8 cellular contexts compared by ENCODE assay signal in the genomic region with DNA sequence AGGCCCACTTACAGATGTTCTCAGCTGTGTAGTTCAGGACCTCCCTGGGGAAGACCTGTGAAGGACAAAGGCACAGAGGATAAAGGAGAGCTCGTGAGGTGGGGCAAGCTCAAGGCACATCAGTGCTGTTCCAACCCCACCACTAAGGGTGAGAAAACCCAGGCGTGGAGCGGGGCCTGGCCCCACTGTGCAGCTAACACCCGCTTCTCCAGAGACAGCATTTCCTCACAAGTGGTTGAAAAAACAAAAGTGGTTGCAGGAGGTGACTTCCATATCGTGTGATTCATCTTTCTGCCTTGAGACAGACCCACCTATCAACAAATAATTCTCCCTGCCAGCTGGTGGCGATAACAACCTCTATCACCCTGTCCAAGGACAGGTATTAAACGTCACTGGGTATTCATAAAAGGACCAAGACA. TPM values are rescaled to one million over a fixed set of nuclear protein-coding genes. Genes with fewer than 3 reads are reported as not detected.
DNase-seq lines count a peak whose midpoint lies in the region; ATAC-seq and TF ChIP-seq lines count a peak whose summit lies in the region.

No MANE protein-coding gene starts in this region.

- DNase-seq in stimulated activated CD4-positive, alpha-beta T cell treated with anti-CD3 and anti-CD28 coated beads, Interleukin-15, amount 100 ng/mL, for 24 hours: peak; percentile 37
- DNase-seq in stimulated activated CD4-positive, alpha-beta T cell treated with anti-CD3 and anti-CD28 coated beads, Interleukin-12 subunit alpha, Interleukin-12 subunit beta, amount 100 ng/mL, for 4 hours: no peak
- DNase-seq in activated CD4-positive, alpha-beta memory T cell treated with anti-CD3 and anti-CD28 coated beads for 36 hours: peak; percentile 62
- DNase-seq in glutamatergic neuron (no peak), NCI-H82 (lab: John Stamatoyannopoulos, UW) (no peak), HEK293T (ENCODE audit: extremely low spot score) (no peak)

- H3K4me1 Mint-ChIP-seq in activated CD4-positive, alpha-beta memory T cell treated with anti-CD3 and anti-CD28 coated beads for 36 hours (ENCODE audit: low read depth): peaks cover 54% of the 10 kb centered on the region
- H3K4me1 Mint-ChIP-seq in glutamatergic neuron (ENCODE audit: low read depth, unreplicated experiment): peaks cover 23% of the 10 kb centered on the region

- ATAC-seq in HG03521 (IDR thresholded peaks at IDR 0.05; ENCODE audit: unreplicated experiment): no peak
- ATAC-seq in HG03342 (IDR thresholded peaks at IDR 0.05; ENCODE audit: unreplicated experiment): no peak

- no peak overlapping the region for H3K4me3 Mint-ChIP-seq in activated CD4-positive, alpha-beta memory T cell treated with anti-CD3 and anti-CD28 coated beads for 36 hours
- no peak overlapping the region for H3K4me3 Mint-ChIP-seq in glutamatergic neuron (ENCODE audit: unreplicated experiment)

- intact Hi-C loops in activated CD4-positive, alpha-beta memory T cell treated with anti-CD3 and anti-CD28 coated beads for 36 hours (cut with micrococcal nuclease): loop anchor here (5.0 kb wide), 1 partner anchor 114 kb away; no protein-coding TSS in a partner anchor

- CTCF ChIA-PET in activated CD4-positive, alpha-beta memory T cell treated with anti-CD3 and anti-CD28 coated beads for 36 hours (lab: Charles Lee): interaction anchor here (0.6 to 2.3 kb wide), 8 partner anchors 9 to 355 kb away, joined by 3 to 16 read pairs (median 4); partner anchors contain the start of genes TXNDC11 and ZC3H7A
- CTCF ChIA-PET in HEK293T (lab: Yijun Ruan, JAX): interaction anchor here (0.8 kb wide), 2 partner anchors 14 to 166 kb away, joined by 3 read pairs; no protein-coding TSS in a partner anchor

- H3K27me3 Mint-ChIP-seq in activated CD4-positive, alpha-beta memory T cell treated with anti-CD3 and anti-CD28 coated beads for 36 hours: no peaks in the 10 kb centered on the region
- peaks cover 2% of the 10 kb centered on the region for H3K27me3 Mint-ChIP-seq in glutamatergic neuron (ENCODE audit: unreplicated experiment)

- H3K27ac Mint-ChIP-seq in activated CD4-positive, alpha-beta memory T cell treated with anti-CD3 and anti-CD28 coated beads for 36 hours: peak overlapping the region; percentile 66
- peak overlapping the region; percentile 78 for H3K27ac Mint-ChIP-seq in glutamatergic neuron (ENCODE audit: unreplicated experiment)

- no peak for TF ChIP-seq CTCF in glutamatergic neuron (IDR thresholded peaks at IDR 0.05; ENCODE audit: partially characterized antibody, unreplicated experiment)

- POLR2A ChIA-PET in activated CD4-positive, alpha-beta memory T cell treated with anti-CD3 and anti-CD28 coated beads for 36 hours (lab: Charles Lee): interaction anchor here (0.5 to 1.6 kb wide), 4 partner anchors 9 to 366 kb away, joined by 3 to 4 read pairs (median 3); partner anchors contain the start of gene ZC3H7A
- POLR2A ChIA-PET in HEK293T (lab: Yijun Ruan, JAX): interaction anchor here (1.1 kb wide), 1 partner anchor 9 kb away, joined by 3 read pairs; no protein-coding TSS in a partner anchor

- H3K36me3 Mint-ChIP-seq in activated CD4-positive, alpha-beta memory T cell treated with anti-CD3 and anti-CD28 coated beads for 36 hours: peaks cover 48% of the 10 kb centered on the region
- no peaks in the 10 kb centered on the region for H3K36me3 Mint-ChIP-seq in glutamatergic neuron (ENCODE audit: unreplicated experiment)

- H3K9me3 Mint-ChIP-seq in activated CD4-positive, alpha-beta memory T cell treated with anti-CD3 and anti-CD28 coated beads for 36 hours: no peaks in the 10 kb centered on the region
- H3K9me3 Mint-ChIP-seq in glutamatergic neuron (ENCODE audit: unreplicated experiment): peaks cover 5% of the 10 kb centered on the region

TF ChIP-seq in HEK293T, 16 proteins besides CTCF, POLR2A, EP300 and RAD21:
- no peak for TF ChIP-seq HDGF (IDR thresholded peaks at IDR 0.05; ENCODE audit: borderline replicate concordance)
- TF ChIP-seq FOXM1 (IDR thresholded peaks at IDR 0.05; ENCODE audit: borderline replicate concordance): no peak
- TF ChIP-seq, protein P1, sequence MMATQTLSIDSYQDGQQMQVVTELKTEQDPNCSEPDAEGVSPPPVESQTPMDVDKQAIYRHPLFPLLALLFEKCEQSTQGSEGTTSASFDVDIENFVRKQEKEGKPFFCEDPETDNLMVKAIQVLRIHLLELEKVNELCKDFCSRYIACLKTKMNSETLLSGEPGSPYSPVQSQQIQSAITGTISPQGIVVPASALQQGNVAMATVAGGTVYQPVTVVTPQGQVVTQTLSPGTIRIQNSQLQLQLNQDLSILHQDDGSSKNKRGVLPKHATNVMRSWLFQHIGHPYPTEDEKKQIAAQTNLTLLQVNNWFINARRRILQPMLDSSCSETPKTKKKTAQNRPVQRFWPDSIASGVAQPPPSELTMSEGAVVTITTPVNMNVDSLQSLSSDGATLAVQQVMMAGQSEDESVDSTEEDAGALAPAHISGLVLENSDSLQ (IDR thresholded peaks at IDR 0.05): no peak
- no peak for TF ChIP-seq CTBP1 (IDR thresholded peaks at IDR 0.05; ENCODE audit: borderline replicate concordance)
- TF ChIP-seq ZNF384 (IDR thresholded peaks at IDR 0.05): no peak

RNA-seq across cellular contexts. Expression of gene SNN, which starts 30.0 kb away (rescaled TPM):
- total RNA-seq in activated CD4-positive, alpha-beta memory T cell treated with anti-CD3 and anti-CD28 coated beads for 36 hours: 1 to 10 TPM; 9.1 TPM
- 491 TPM for total RNA-seq in glutamatergic neuron (ENCODE audit: unreplicated experiment)

RNA-seq across cellular contexts. Expression of gene TXNDC11, which starts 44.4 kb away (rescaled TPM):
- total RNA-seq in activated CD4-positive, alpha-beta memory T cell treated with anti-CD3 and anti-CD28 coated beads for 36 hours: 10 to 100 TPM; 28.4 to 29.9 TPM
- total RNA-seq in glutamatergic neuron (ENCODE audit: unreplicated experiment): 18.4 TPM

Comparison
In these comparisons a context has a peak if more than half of its experiments do, and no peak if none do; other contexts are left out.
1. DNase-seq: peak in stimulated activated CD4-positive, alpha-beta T cell treated with anti-CD3 and anti-CD28 coated beads, Interleukin-15, amount 100 ng/mL, for 24 hours (single experiment) and activated CD4-positive, alpha-beta memory T cell treated with anti-CD3 and anti-CD28 coated beads for 36 hours (single experiment); none in stimulated activated CD4-positive, alpha-beta T cell treated with anti-CD3 and anti-CD28 coated beads, Interleukin-12 subunit alpha, Interleukin-12 subunit beta, amount 100 ng/mL, for 4 hours (single experiment), glutamatergic neuron (single experiment), NCI-H82 (single experiment) and HEK293T (single experiment).
2. RNA of gene SNN, which starts 30.0 kb away (total RNA-seq): 491 TPM in glutamatergic neuron (single experiment); 9.1 TPM in activated CD4-positive, alpha-beta memory T cell treated with anti-CD3 and anti-CD28 coated beads for 36 hours; every median in the first group is over 10 times any median in the second.